ENCODE assay signal across 37 cellular contexts in genomic region chr1:205377355-205377754, GRCh38. TPM values are rescaled to one million over a fixed set of nuclear protein-coding genes. Genes with fewer than 3 reads are reported as not detected.
"Had no signal": no experiment of that assay in that cellular context is flagged by ENCODE, and none has a peak within 500 bp of the region (broad histone marks: within the 10 kb centered on the region; RNA-seq: fewer than 3 reads in every experiment).

No MANE protein-coding gene starts in this region.

- H2AFZ ChIP-seq: PC-9 had no signal

- H3K27me3 ChIP-seq: ascending aorta, cardiac muscle cell had no signal

- H3K9ac ChIP-seq: KMS-11 had no signal

- DNase-seq: activated CD4-positive, alpha-beta memory T cell treated with anti-CD3 and anti-CD28 coated beads, Interleukin-2, amount 10 ng/mL, durations not matched to agents 7 days and 5 days; activated CD4-positive, alpha-beta T cell treated with anti-CD3 and anti-CD28 coated beads for 1 hour; activated CD4-positive, alpha-beta T cell treated with anti-CD3 and anti-CD28 coated beads for 48 hours; activated CD4-positive, CD25-positive, alpha-beta regulatory T cell; activated gamma-delta T cell; activated naive CD4-positive, alpha-beta T cell treated with Interleukin-2 at 50 U/mL for 16 hours; activated naive CD8-positive, alpha-beta T cell treated with anti-CD3 and anti-CD28 coated beads, Interleukin-2, amount 10 ng/mL, durations not matched to agents 7 days and 5 days; activated T-cell treated with anti-CD3 and anti-CD28 coated beads, Interleukin-2, amount 50 U/mL, for 24 hours; amygdala; cerebellar nuclear complex; NCI-H1092 treated with DMSO at 0.1 percent for 48 hours; NCI-H1417; NCI-H146; NCI-H187 treated with DMSO at 0.1 percent for 48 hours; NCI-H2081; NCI-H2171 treated with DMSO at 0.1 percent for 48 hours; NCI-H2227 treated with DMSO at 0.1 percent for 48 hours; NCI-H446 treated with DMSO at 0.1 percent for 48 hours; NCI-H524; NCI-H69; NK-92 treated with Interleukin-12 subunit alpha and Interleukin-12 subunit beta, amount 100 ng/mL, for 24 hours; SIG-M5; T-cell; T-helper 2 cell; T-helper 9 cell had no signal

- H3K4me3 Mint-ChIP-seq: activated CD4-positive, alpha-beta memory T cell treated with anti-CD3 and anti-CD28 coated beads, Interleukin-2, amount 10 ng/mL, durations not matched to agents 7 days and 5 days; activated naive CD4-positive, alpha-beta T cell treated with anti-CD3 and anti-CD28 coated beads, Interleukin-2, amount 50 U/mL, for 24 hours; activated naive CD8-positive, alpha-beta T cell treated with anti-CD3 and anti-CD28 coated beads, Interleukin-2, amount 10 ng/mL, durations not matched to agents 7 days and 5 days; activated T-cell treated with anti-CD3 and anti-CD28 coated beads, Interleukin-2, amount 50 U/mL, for 24 hours; T-cell had no signal

- H3K9me3 Mint-ChIP-seq: activated CD4-positive, alpha-beta memory T cell treated with anti-CD3 and anti-CD28 coated beads, Interleukin-2, amount 10 ng/mL, durations not matched to agents 7 days and 5 days; activated naive CD4-positive, alpha-beta T cell treated with anti-CD3 and anti-CD28 coated beads, Interleukin-2, amount 50 U/mL, for 24 hours; activated naive CD8-positive, alpha-beta T cell treated with anti-CD3 and anti-CD28 coated beads, Interleukin-2, amount 10 ng/mL, durations not matched to agents 7 days and 5 days; activated T-cell treated with anti-CD3 and anti-CD28 coated beads, Interleukin-2, amount 50 U/mL, for 24 hours; activated T-helper 2 cell treated with anti-CD3 and anti-CD28 coated beads, Interferon-gamma antibody, Interleukin-2, Interleukin-4, amounts not matched to agents 10 μg/mL and 5 μg/mL and 100 μg/mL, durations not matched to agents 14 hours and 24 hours and 36 hours; T-cell had no signal

- H3K9me3 ChIP-seq: ascending aorta had no signal

- ATAC-seq: Right ventricle myocardium inferior, SK-N-SH treated with all-trans-retinoic acid at 6 μM for 48 hours, T-cell had no signal

- H3K4me2 ChIP-seq: KMS-11, PC-9 had no signal

- H3K4me3 ChIP-seq: ascending aorta, cardiac muscle cell, PC-9 had no signal

- H3K36me3 ChIP-seq: ascending aorta, cardiac muscle cell had no signal

- H3K27ac ChIP-seq: ascending aorta, cardiac muscle cell, KMS-11, PC-9, RWPE1, VCaP had no signal

- H3K27ac Mint-ChIP-seq: activated CD4-positive, alpha-beta memory T cell treated with anti-CD3 and anti-CD28 coated beads, Interleukin-2, amount 10 ng/mL, durations not matched to agents 7 days and 5 days; activated naive CD4-positive, alpha-beta T cell treated with anti-CD3 and anti-CD28 coated beads, Interleukin-2, amount 50 U/mL, for 24 hours; activated naive CD8-positive, alpha-beta T cell treated with anti-CD3 and anti-CD28 coated beads, Interleukin-2, amount 10 ng/mL, durations not matched to agents 7 days and 5 days; activated T-cell treated with anti-CD3 and anti-CD28 coated beads, Interleukin-2, amount 50 U/mL, for 24 hours; activated T-helper 2 cell treated with anti-CD3 and anti-CD28 coated beads, Interferon-gamma antibody, Interleukin-2, Interleukin-4, amounts not matched to agents 10 μg/mL and 5 μg/mL and 100 μg/mL, durations not matched to agents 14 hours and 24 hours and 36 hours; T-cell had no signal

- H3K36me3 Mint-ChIP-seq: activated naive CD4-positive, alpha-beta T cell treated with anti-CD3 and anti-CD28 coated beads, Interleukin-2, amount 50 U/mL, for 24 hours; activated naive CD8-positive, alpha-beta T cell treated with anti-CD3 and anti-CD28 coated beads, Interleukin-2, amount 10 ng/mL, durations not matched to agents 7 days and 5 days; T-cell had no signal

RNA-seq across cellular contexts. Expression of gene KLHDC8A, which starts 20.6 kb away (rescaled TPM):
- total RNA-seq: activated CD4-positive, alpha-beta memory T cell treated with anti-CD3 and anti-CD28 coated beads, Interleukin-2, amount 10 ng/mL, durations not matched to agents 7 days and 5 days; activated CD8-positive, alpha-beta memory T cell treated with anti-CD3 and anti-CD28 coated beads for 36 hours; activated naive CD8-positive, alpha-beta T cell treated with anti-CD3 and anti-CD28 coated beads, Interleukin-2, amount 10 ng/mL, durations not matched to agents 7 days and 5 days; activated T-helper 2 cell treated with anti-CD3 and anti-CD28 coated beads, Interferon-gamma antibody, Interleukin-2, Interleukin-4, amounts not matched to agents 10 μg/mL and 5 μg/mL and 100 μg/mL, durations not matched to agents 14 hours and 24 hours and 36 hours; ascending aorta; M059J; PC-9; Right ventricle myocardium inferior had no signal

RNA-seq across cellular contexts. Expression of gene LEMD1, which starts 44.5 kb away (rescaled TPM):
- total RNA-seq: activated T-helper 2 cell treated with anti-CD3 and anti-CD28 coated beads, Interferon-gamma antibody, Interleukin-2, Interleukin-4, amounts not matched to agents 10 μg/mL and 5 μg/mL and 100 μg/mL, durations not matched to agents 14 hours and 24 hours and 36 hours; ascending aorta; cardiac muscle cell; M059J; Right ventricle myocardium inferior had no signal
- polyA plus RNA-seq: cardiac muscle cell had no signal
